Comparison of ENCODE assay signal across 17 cellular contexts in genomic region chr4:156190606-156191005, GRCh38.
DNase-seq lines count a peak whose midpoint lies in the region; ATAC-seq and TF ChIP-seq lines count a peak whose summit lies in the region.
"Had no signal": no experiment of that assay in that cellular context is flagged by ENCODE, and none has a peak within 500 bp of the region (broad histone marks: within the 10 kb centered on the region; RNA-seq: fewer than 3 reads in every experiment).

No MANE protein-coding gene starts in this region.

- no peak overlapping the region for H3K4me3 Mint-ChIP-seq in neural progenitor cell
- H3K4me3 Mint-ChIP-seq: activated T-cell treated with anti-CD3 and anti-CD28 coated beads, Interleukin-2, amount 50 U/mL, for 72 hours had no signal

- no peak overlapping the region for H3K27ac ChIP-seq in neural progenitor cell
- H3K27ac ChIP-seq: BLaER1 treated with 17β-estradiol and CSF1 and Interleukin-3, amounts not matched to agents 10 nM and 100 nM; SJSA1; testis had no signal

- H3K4me3 ChIP-seq in epithelial cell of esophagus (ENCODE audit: low read length) (no peak overlapping the region), neural progenitor cell (no peak overlapping the region)
- H3K4me3 ChIP-seq: BLaER1 treated with 17β-estradiol and CSF1 and Interleukin-3, amounts not matched to agents 10 nM and 100 nM; SJSA1; testis had no signal

- no peaks in the 10 kb centered on the region for H3K9me3 Mint-ChIP-seq in neural progenitor cell
- H3K9me3 Mint-ChIP-seq: activated T-cell treated with anti-CD3 and anti-CD28 coated beads, Interleukin-2, amount 50 U/mL, for 72 hours had no signal

- no peaks in the 10 kb centered on the region for H3F3A ChIP-seq in neural progenitor cell (ENCODE audit: low read depth)

- no peak overlapping the region for H3K9ac ChIP-seq in neural progenitor cell
- H3K9ac ChIP-seq: BLaER1 treated with 17β-estradiol and CSF1 and Interleukin-3, amounts not matched to agents 10 nM and 100 nM had no signal

- no peak overlapping the region for H3K4me2 ChIP-seq in neural progenitor cell
- H3K4me2 ChIP-seq: BLaER1 treated with 17β-estradiol and CSF1 and Interleukin-3, amounts not matched to agents 10 nM and 100 nM had no signal

- H3K27me3 ChIP-seq in neural progenitor cell = no peaks in the 10 kb centered on the region
- H3K27me3 ChIP-seq: BLaER1 treated with 17β-estradiol and CSF1 and Interleukin-3, amounts not matched to agents 10 nM and 100 nM; SJSA1; testis had no signal

- no peaks in the 10 kb centered on the region for H4K20me1 ChIP-seq in neural progenitor cell (ENCODE audit: low read depth)
- H4K20me1 ChIP-seq: BLaER1 treated with 17β-estradiol and CSF1 and Interleukin-3, amounts not matched to agents 10 nM and 100 nM had no signal

- H2AFZ ChIP-seq in neural progenitor cell (replicated peaks) = no peak overlapping the region

- no peaks in the 10 kb centered on the region for H3K36me3 Mint-ChIP-seq in neural progenitor cell

- DNase-seq in GM03348 (ENCODE audit: low spot score) (peak; percentile 11), M059J (ENCODE audit: low read depth) (peak; percentile 53), epithelial cell of esophagus (ENCODE audit: low read depth) (peak; percentile 54), myocyte (ENCODE audit: low read depth) (peak; percentile 24), neural progenitor cell (ENCODE audit: low spot score) (no peak), NOMO-1 treated with DMSO at 0.1 percent for 48 hours (lab: John Stamatoyannopoulos, UW; ENCODE audit: unreplicated experiment) (no peak)
- no peak for DNase-seq in central memory CD4-positive, alpha-beta T cell
- DNase-seq: activated T-cell treated with anti-CD3 and anti-CD28 coated beads, Interleukin-2, amount 50 U/mL, for 72 hours; anterior cingulate cortex; DMS153; effector CD4-positive, alpha-beta T cell; head of caudate nucleus; posterior cingulate gyrus; testis had no signal

- no peaks in the 10 kb centered on the region for H3K4me1 ChIP-seq in neural progenitor cell

- H3K9me3 ChIP-seq in neural progenitor cell (ENCODE audit: low read depth) = no peaks in the 10 kb centered on the region
- H3K9me3 ChIP-seq: BLaER1 treated with 17β-estradiol and CSF1 and Interleukin-3, amounts not matched to agents 10 nM and 100 nM; SJSA1; testis had no signal

- no peak for TF ChIP-seq CTCF in epithelial cell of esophagus (IDR thresholded peaks at IDR 0.05; ENCODE audit: insufficient read depth, low read depth, low read length, missing control alignments)
- TF ChIP-seq CTCF in neural progenitor cell (IDR thresholded peaks at IDR 0.05) = no peak

- H3K4me1 Mint-ChIP-seq in neural progenitor cell = peaks cover 7% of the 10 kb centered on the region

- no peak for ATAC-seq in GM21528 (IDR thresholded peaks at IDR 0.05; ENCODE audit: low FRiP score, unreplicated experiment)
- ATAC-seq: activated T-cell treated with anti-CD3 and anti-CD28 coated beads, Interleukin-2, amount 50 U/mL, for 72 hours had no signal

- H3K36me3 ChIP-seq in neural progenitor cell = no peaks in the 10 kb centered on the region
- H3K36me3 ChIP-seq: BLaER1 treated with 17β-estradiol and CSF1 and Interleukin-3, amounts not matched to agents 10 nM and 100 nM; SJSA1 had no signal

- no peak overlapping the region for H3K27ac Mint-ChIP-seq in neural progenitor cell
- H3K27ac Mint-ChIP-seq: activated T-cell treated with anti-CD3 and anti-CD28 coated beads, Interleukin-2, amount 50 U/mL, for 72 hours had no signal

- no peaks in the 10 kb centered on the region for H3K79me2 ChIP-seq in neural progenitor cell (ENCODE audit: low read depth)

- peaks cover under 1% of the 10 kb centered on the region for H3K27me3 Mint-ChIP-seq in neural progenitor cell (ENCODE audit: insufficient read depth, low read depth)

Comparison
In these comparisons a context has a peak if more than half of its experiments do, and no peak if none do; other contexts are left out.
1. DNase-seq: peak in GM03348 (single experiment), M059J (single experiment), epithelial cell of esophagus (single experiment) and myocyte (single experiment); none in central memory CD4-positive, alpha-beta T cell (single experiment), neural progenitor cell (single experiment) and NOMO-1 treated with DMSO at 0.1 percent for 48 hours (single experiment).